In genomic region chr1:182301467-182302198, GRCh38 we compare ENCODE assay signal across 2 cellular contexts.
TF ChIP-seq lines count a peak whose summit lies in the region.

No MANE protein-coding gene starts in this region.

TF ChIP-seq in K562, 482 proteins besides CTCF, POLR2A, EP300 and RAD21 (continued from another document and continues in another):
- TF ChIP-seq ATF6 (CRISPR knock-in tag; IDR thresholded peaks at IDR 0.05) (no peak), DACH1 (IDR thresholded peaks at IDR 0.05; ENCODE audit: partially characterized antibody) (peak; percentile 86), ADNP (tag; IDR thresholded peaks at IDR 0.05) (0 out of 2 replicates have a peak, but pooled peaks have one; percentile 32), MCM7 (IDR thresholded peaks at IDR 0.05) (no peak), ZNF311 (CRISPR knock-in tag; IDR thresholded peaks at IDR 0.05) (peak; percentile 20; the same call in 1 of the 2 replicates), CREM (IDR thresholded peaks at IDR 0.05; ENCODE audit: low read depth) (peak; percentile 54), ZNF384 (IDR thresholded peaks at IDR 0.05; ENCODE audit: low read depth, low read length) (peak; percentile 7; the same call in 1 of the 2 replicates), ATF7 (IDR thresholded peaks at IDR 0.05) (peak; percentile 62; the same call in 1 of the 2 replicates), TRIM24 (IDR thresholded peaks at IDR 0.05) (peak in 1 of 2 experiments; percentile 84; a peak in 3 of 4 replicates), NRF1 (conservative IDR thresholded peaks at IDR 0.05 in 1 of 2, IDR thresholded peaks at IDR 0.05 in 1 of 2) (peak; percentile 78 to 80), MTA3 (IDR thresholded peaks at IDR 0.05; ENCODE audit: borderline replicate concordance) (peak; percentile 63; the same call in 1 of the 2 replicates), MLLT1 (IDR thresholded peaks at IDR 0.05) (peak; percentile 32 to 88; a peak in 3 of 4 replicates), RUNX1 (IDR thresholded peaks at IDR 0.05; ENCODE audit: low read depth) (0 out of 2 replicates have a peak, but pooled peaks have one; percentile 38), ZNF324 (CRISPR knock-in tag; IDR thresholded peaks at IDR 0.05) (peak; percentile 25; the same call in 1 of the 2 replicates), SRF (CRISPR knock-in tag; IDR thresholded peaks at IDR 0.05) (peak in 1 of 2 experiments; percentile 62; a peak in 1 of 4 replicates), TAL1 (IDR thresholded peaks at IDR 0.05) (peak; percentile 32; the same call in 1 of the 2 replicates), RCOR1 (IDR thresholded peaks at IDR 0.05; ENCODE audit: borderline replicate concordance in 1 of 2, low read depth in 2 of 2, low read length in 2 of 2) (peak; percentile 44 to 77; a peak in 2 of 4 replicates)
- TF ChIP-seq, protein P1, sequence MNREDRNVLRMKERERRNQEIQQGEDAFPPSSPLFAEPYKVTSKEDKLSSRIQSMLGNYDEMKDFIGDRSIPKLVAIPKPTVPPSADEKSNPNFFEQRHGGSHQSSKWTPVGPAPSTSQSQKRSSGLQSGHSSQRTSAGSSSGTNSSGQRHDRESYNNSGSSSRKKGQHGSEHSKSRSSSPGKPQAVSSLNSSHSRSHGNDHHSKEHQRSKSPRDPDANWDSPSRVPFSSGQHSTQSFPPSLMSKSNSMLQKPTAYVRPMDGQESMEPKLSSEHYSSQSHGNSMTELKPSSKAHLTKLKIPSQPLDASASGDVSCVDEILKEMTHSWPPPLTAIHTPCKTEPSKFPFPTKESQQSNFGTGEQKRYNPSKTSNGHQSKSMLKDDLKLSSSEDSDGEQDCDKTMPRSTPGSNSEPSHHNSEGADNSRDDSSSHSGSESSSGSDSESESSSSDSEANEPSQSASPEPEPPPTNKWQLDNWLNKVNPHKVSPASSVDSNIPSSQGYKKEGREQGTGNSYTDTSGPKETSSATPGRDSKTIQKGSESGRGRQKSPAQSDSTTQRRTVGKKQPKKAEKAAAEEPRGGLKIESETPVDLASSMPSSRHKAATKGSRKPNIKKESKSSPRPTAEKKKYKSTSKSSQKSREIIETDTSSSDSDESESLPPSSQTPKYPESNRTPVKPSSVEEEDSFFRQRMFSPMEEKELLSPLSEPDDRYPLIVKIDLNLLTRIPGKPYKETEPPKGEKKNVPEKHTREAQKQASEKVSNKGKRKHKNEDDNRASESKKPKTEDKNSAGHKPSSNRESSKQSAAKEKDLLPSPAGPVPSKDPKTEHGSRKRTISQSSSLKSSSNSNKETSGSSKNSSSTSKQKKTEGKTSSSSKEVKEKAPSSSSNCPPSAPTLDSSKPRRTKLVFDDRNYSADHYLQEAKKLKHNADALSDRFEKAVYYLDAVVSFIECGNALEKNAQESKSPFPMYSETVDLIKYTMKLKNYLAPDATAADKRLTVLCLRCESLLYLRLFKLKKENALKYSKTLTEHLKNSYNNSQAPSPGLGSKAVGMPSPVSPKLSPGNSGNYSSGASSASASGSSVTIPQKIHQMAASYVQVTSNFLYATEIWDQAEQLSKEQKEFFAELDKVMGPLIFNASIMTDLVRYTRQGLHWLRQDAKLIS (CRISPR knock-in tag; IDR thresholded peaks at IDR 0.05) = peak; percentile 69; the same call in 1 of the 2 replicates
- TF ChIP-seq, protein P2, sequence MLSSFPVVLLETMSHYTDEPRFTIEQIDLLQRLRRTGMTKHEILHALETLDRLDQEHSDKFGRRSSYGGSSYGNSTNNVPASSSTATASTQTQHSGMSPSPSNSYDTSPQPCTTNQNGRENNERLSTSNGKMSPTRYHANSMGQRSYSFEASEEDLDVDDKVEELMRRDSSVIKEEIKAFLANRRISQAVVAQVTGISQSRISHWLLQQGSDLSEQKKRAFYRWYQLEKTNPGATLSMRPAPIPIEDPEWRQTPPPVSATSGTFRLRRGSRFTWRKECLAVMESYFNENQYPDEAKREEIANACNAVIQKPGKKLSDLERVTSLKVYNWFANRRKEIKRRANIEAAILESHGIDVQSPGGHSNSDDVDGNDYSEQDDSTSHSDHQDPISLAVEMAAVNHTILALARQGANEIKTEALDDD (IDR thresholded peaks at IDR 0.05) = peak; percentile 66

TF ChIP-seq in HepG2, 621 proteins besides CTCF, POLR2A, EP300 and RAD21 (continued from another document and continues in another):
- TF ChIP-seq, protein P3, sequence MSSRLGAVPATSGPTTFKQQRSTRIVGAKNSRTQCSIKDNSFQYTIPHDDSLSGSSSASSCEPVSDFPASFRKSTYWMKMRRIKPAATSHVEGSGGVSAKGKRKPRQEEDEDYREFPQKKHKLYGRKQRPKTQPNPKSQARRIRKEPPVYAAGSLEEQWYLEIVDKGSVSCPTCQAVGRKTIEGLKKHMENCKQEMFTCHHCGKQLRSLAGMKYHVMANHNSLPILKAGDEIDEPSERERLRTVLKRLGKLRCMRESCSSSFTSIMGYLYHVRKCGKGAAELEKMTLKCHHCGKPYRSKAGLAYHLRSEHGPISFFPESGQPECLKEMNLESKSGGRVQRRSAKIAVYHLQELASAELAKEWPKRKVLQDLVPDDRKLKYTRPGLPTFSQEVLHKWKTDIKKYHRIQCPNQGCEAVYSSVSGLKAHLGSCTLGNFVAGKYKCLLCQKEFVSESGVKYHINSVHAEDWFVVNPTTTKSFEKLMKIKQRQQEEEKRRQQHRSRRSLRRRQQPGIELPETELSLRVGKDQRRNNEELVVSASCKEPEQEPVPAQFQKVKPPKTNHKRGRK (CRISPR knock-in tag; IDR thresholded peaks at IDR 0.05) = no peak
- TF ChIP-seq ZNF232 (CRISPR knock-in tag; IDR thresholded peaks at IDR 0.05; ENCODE audit: borderline replicate concordance) = peak; percentile 69; the same call in 1 of the 2 replicates
- peak; percentile 77; the same call in 1 of the 2 replicates for TF ChIP-seq ZFP36L1 (CRISPR knock-in tag; IDR thresholded peaks at IDR 0.05)
- no peak for TF ChIP-seq GABPA (IDR thresholded peaks at IDR 0.05; ENCODE audit: low read depth, low read length)
- peak; percentile 25; the same call in 1 of the 2 replicates for TF ChIP-seq GABPA (CRISPR knock-in tag; IDR thresholded peaks at IDR 0.05; ENCODE audit: low read depth)
- TF ChIP-seq ZNF33A (CRISPR knock-in tag; IDR thresholded peaks at IDR 0.05; ENCODE audit: borderline replicate concordance) = no peak
- TF ChIP-seq ZFY (CRISPR knock-in tag; IDR thresholded peaks at IDR 0.05) = no peak; the same call in 1 of the 2 replicates
- TF ChIP-seq ISL2 (CRISPR knock-in tag; IDR thresholded peaks at IDR 0.05) = peak; percentile 90
- 0 out of 2 replicates have a peak, but pooled peaks have one; percentile 21 for TF ChIP-seq POLR2AphosphoS5 (IDR thresholded peaks at IDR 0.05; ENCODE audit: low read depth, low read length)
- TF ChIP-seq ZFP1 (CRISPR knock-in tag; IDR thresholded peaks at IDR 0.05) = peak; percentile 72; the same call in 1 of the 2 replicates
- no peak for TF ChIP-seq ZNF501 (CRISPR knock-in tag; IDR thresholded peaks at IDR 0.05)
- TF ChIP-seq, protein P4, sequence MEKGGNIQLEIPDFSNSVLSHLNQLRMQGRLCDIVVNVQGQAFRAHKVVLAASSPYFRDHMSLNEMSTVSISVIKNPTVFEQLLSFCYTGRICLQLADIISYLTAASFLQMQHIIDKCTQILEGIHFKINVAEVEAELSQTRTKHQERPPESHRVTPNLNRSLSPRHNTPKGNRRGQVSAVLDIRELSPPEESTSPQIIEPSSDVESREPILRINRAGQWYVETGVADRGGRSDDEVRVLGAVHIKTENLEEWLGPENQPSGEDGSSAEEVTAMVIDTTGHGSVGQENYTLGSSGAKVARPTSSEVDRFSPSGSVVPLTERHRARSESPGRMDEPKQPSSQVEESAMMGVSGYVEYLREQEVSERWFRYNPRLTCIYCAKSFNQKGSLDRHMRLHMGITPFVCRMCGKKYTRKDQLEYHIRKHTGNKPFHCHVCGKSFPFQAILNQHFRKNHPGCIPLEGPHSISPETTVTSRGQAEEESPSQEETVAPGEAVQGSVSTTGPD (CRISPR knock-in tag; IDR thresholded peaks at IDR 0.05) = no peak
- peak; percentile 72 for TF ChIP-seq SAP130 (CRISPR knock-in tag; IDR thresholded peaks at IDR 0.05; ENCODE audit: low read depth)
- TF ChIP-seq HHEX (CRISPR knock-in tag; IDR thresholded peaks at IDR 0.05) = peak; percentile 20; the same call in 1 of the 2 replicates
- no peak for TF ChIP-seq MBNL3 (CRISPR knock-in tag; conservative IDR thresholded peaks at IDR 0.05)
- no peak for TF ChIP-seq THYN1 (CRISPR knock-in tag; IDR thresholded peaks at IDR 0.05; ENCODE audit: borderline replicate concordance, low read depth)
- TF ChIP-seq HNRNPK (IDR thresholded peaks at IDR 0.05; ENCODE audit: low read depth, low read length, poor library complexity, severe bottlenecking) = no peak
- no peak for TF ChIP-seq RBAK (CRISPR knock-in tag; IDR thresholded peaks at IDR 0.05)
- no peak for TF ChIP-seq ETV6 (CRISPR knock-in tag; conservative IDR thresholded peaks at IDR 0.05)
- TF ChIP-seq ZIK1 (CRISPR knock-in tag; IDR thresholded peaks at IDR 0.05; ENCODE audit: borderline replicate concordance, low read depth) = no peak
- TF ChIP-seq, protein P5, sequence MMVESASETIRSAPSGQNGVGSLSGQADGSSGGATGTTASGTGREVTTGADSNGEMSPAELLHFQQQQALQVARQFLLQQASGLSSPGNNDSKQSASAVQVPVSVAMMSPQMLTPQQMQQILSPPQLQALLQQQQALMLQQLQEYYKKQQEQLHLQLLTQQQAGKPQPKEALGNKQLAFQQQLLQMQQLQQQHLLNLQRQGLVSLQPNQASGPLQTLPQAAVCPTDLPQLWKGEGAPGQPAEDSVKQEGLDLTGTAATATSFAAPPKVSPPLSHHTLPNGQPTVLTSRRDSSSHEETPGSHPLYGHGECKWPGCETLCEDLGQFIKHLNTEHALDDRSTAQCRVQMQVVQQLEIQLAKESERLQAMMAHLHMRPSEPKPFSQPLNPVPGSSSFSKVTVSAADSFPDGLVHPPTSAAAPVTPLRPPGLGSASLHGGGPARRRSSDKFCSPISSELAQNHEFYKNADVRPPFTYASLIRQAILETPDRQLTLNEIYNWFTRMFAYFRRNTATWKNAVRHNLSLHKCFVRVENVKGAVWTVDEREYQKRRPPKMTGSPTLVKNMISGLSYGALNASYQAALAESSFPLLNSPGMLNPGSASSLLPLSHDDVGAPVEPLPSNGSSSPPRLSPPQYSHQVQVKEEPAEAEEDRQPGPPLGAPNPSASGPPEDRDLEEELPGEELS (CRISPR knock-in tag; IDR thresholded peaks at IDR 0.05) = peak; percentile 97
- no peak for TF ChIP-seq KDM4B (CRISPR knock-in tag; IDR thresholded peaks at IDR 0.05)
- no peak for TF ChIP-seq ZC3H13 (CRISPR knock-in tag; IDR thresholded peaks at IDR 0.05)
- TF ChIP-seq, protein P6, sequence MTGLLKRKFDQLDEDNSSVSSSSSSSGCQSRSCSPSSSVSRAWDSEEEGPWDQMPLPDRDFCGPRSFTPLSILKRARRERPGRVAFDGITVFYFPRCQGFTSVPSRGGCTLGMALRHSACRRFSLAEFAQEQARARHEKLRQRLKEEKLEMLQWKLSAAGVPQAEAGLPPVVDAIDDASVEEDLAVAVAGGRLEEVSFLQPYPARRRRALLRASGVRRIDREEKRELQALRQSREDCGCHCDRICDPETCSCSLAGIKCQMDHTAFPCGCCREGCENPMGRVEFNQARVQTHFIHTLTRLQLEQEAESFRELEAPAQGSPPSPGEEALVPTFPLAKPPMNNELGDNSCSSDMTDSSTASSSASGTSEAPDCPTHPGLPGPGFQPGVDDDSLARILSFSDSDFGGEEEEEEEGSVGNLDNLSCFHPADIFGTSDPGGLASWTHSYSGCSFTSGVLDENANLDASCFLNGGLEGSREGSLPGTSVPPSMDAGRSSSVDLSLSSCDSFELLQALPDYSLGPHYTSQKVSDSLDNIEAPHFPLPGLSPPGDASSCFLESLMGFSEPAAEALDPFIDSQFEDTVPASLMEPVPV (CRISPR knock-in tag; IDR thresholded peaks at IDR 0.05) = no peak
- peak; percentile 85 for TF ChIP-seq ZNF800 (CRISPR knock-in tag; IDR thresholded peaks at IDR 0.05)
- TF ChIP-seq TBX2 (CRISPR knock-in tag; IDR thresholded peaks at IDR 0.05; ENCODE audit: borderline replicate concordance) = peak; percentile 98
- peak; percentile 92 for TF ChIP-seq AHDC1 (CRISPR knock-in tag; IDR thresholded peaks at IDR 0.05; ENCODE audit: borderline replicate concordance)
- peak; percentile 64; the same call in 1 of the 2 replicates for TF ChIP-seq CBX5 (CRISPR knock-in tag; IDR thresholded peaks at IDR 0.05; ENCODE audit: borderline replicate concordance)
- TF ChIP-seq ZNF256 (CRISPR knock-in tag; conservative IDR thresholded peaks at IDR 0.05) = no peak; the same call in 1 of the 2 replicates
- TF ChIP-seq PHF20 (CRISPR knock-in tag; IDR thresholded peaks at IDR 0.05) = no peak
